23 cellular contexts compared by ENCODE assay signal in genomic region chr19:41796362-41796761, GRCh38. TPM values are rescaled to one million over a fixed set of nuclear protein-coding genes. Genes with fewer than 3 reads are reported as not detected.
DNase-seq lines count a peak whose midpoint lies in the region; ATAC-seq and TF ChIP-seq lines count a peak whose summit lies in the region.
"Had no signal": no experiment of that assay in that cellular context is flagged by ENCODE, and none has a peak within 500 bp of the region (broad histone marks: within the 10 kb centered on the region; RNA-seq: fewer than 3 reads in every experiment).

CEACAM3 (plus strand) TSS chr19:41796587; CDS start chr19:41796678, 91 bp downstream.

- no peaks in the 10 kb centered on the region for H3K4me1 ChIP-seq in right atrium auricular region
- H3K4me1 ChIP-seq: HAP-1 had no signal

- TF ChIP-seq CTCF in right atrium auricular region (IDR thresholded peaks at IDR 0.05) (no peak), progenitor cell of endocrine pancreas (IDR thresholded peaks at IDR 0.05; ENCODE audit: unreplicated experiment) (no peak)

- no peak within 1 kb of the TSS for H3K4me3 ChIP-seq in right atrium auricular region
- H3K4me3 ChIP-seq: GM23248, HAP-1 had no signal

- no peak within 1 kb of the TSS for H3K27ac ChIP-seq in right atrium auricular region
- H3K27ac ChIP-seq: GM23248 had no signal

- ATAC-seq in Right ventricle myocardium inferior: peak; percentile 54
- no peak for ATAC-seq in naive thymus-derived CD8-positive, alpha-beta T cell
- ATAC-seq: CD8-positive, alpha-beta T cell had no signal

- intact Hi-C loops in Right ventricle myocardium inferior (cut with DNase I): no loop called here
- intact Hi-C loops in dendritic cell treated with granulocyte-macrophage colony-stimulating factor and Interleukin-4, amounts not matched to agents 40 ng/mL and 50 ng/mL, for 4 days (cut with micrococcal nuclease): no loop called here

- POLR2A ChIA-PET in naive thymus-derived CD8-positive, alpha-beta T cell (lab: Charles Lee): no interaction called here

- H3K9me3 ChIP-seq in right atrium auricular region: no peaks in the 10 kb centered on the region
- H3K9me3 ChIP-seq: HAP-1 had no signal

- peaks cover 11% of the 10 kb centered on the region for H3K9me3 Mint-ChIP-seq in dendritic cell treated with granulocyte-macrophage colony-stimulating factor and Interleukin-4, amounts not matched to agents 40 ng/mL and 50 ng/mL, for 4 days
- peaks cover 10% of the 10 kb centered on the region for H3K9me3 Mint-ChIP-seq in progenitor cell of endocrine pancreas (ENCODE audit: low read depth)
- H3K9me3 Mint-ChIP-seq in naive thymus-derived CD8-positive, alpha-beta T cell: no peaks in the 10 kb centered on the region
- H3K9me3 Mint-ChIP-seq: CD8-positive, alpha-beta T cell had no signal

- H3K27me3 ChIP-seq in right atrium auricular region: no peaks in the 10 kb centered on the region

- H3K4me3 Mint-ChIP-seq in dendritic cell treated with granulocyte-macrophage colony-stimulating factor and Interleukin-4, amounts not matched to agents 40 ng/mL and 50 ng/mL, for 4 days: peak within 1 kb of the TSS; percentile 65
- H3K4me3 Mint-ChIP-seq in progenitor cell of endocrine pancreas (ENCODE audit: low read depth): no peak within 1 kb of the TSS
- H3K4me3 Mint-ChIP-seq in naive thymus-derived CD8-positive, alpha-beta T cell: no peak within 1 kb of the TSS
- H3K4me3 Mint-ChIP-seq: CD8-positive, alpha-beta T cell had no signal

- H3K27me3 Mint-ChIP-seq in dendritic cell treated with granulocyte-macrophage colony-stimulating factor and Interleukin-4, amounts not matched to agents 40 ng/mL and 50 ng/mL, for 4 days: peaks cover 16% of the 10 kb centered on the region
- H3K27me3 Mint-ChIP-seq in progenitor cell of endocrine pancreas: peaks cover 39% of the 10 kb centered on the region
- H3K27me3 Mint-ChIP-seq in naive thymus-derived CD8-positive, alpha-beta T cell: peaks cover 14 to 46% (median 23%) of the 10 kb centered on the region in 5 donors

- no peak for DNase-seq in Right ventricle myocardium inferior (ENCODE audit: missing footprints)
- no peak for DNase-seq in right atrium auricular region (ENCODE audit: low spot score)
- DNase-seq in CD1c-positive myeloid dendritic cell (ENCODE audit: extremely low spot score): peak; percentile 62
- DNase-seq in progenitor cell of endocrine pancreas (ENCODE audit: low spot score, unreplicated experiment): no peak
- DNase-seq in naive thymus-derived CD8-positive, alpha-beta T cell: no peak
- no peak for DNase-seq in DMS114 treated with DMSO at 0.1 percent for 48 hours (lab: John Stamatoyannopoulos, UW; ENCODE audit: unreplicated experiment)
- no peak for DNase-seq in central memory CD4-positive, alpha-beta T cell
- DNase-seq: 8988T; CD8-positive, alpha-beta T cell; GM23248; MM.1S; NCI-H1105 treated with DMSO at 0.1 percent for 48 hours; NCI-H1694; NCI-H2081 treated with DMSO at 0.1 percent for 48 hours; NCI-H510A; NCI-H748 treated with DMSO at 0.1 percent for 48 hours; NK-92 treated with Interleukin-12 subunit alpha and Interleukin-12 subunit beta, amount 100 ng/mL, for 24 hours; SIG-M5 had no signal

- no peaks in the 10 kb centered on the region for H3K36me3 ChIP-seq in right atrium auricular region
- H3K36me3 ChIP-seq: HAP-1 had no signal

- peaks cover 19% of the 10 kb centered on the region for H3K36me3 Mint-ChIP-seq in dendritic cell treated with granulocyte-macrophage colony-stimulating factor and Interleukin-4, amounts not matched to agents 40 ng/mL and 50 ng/mL, for 4 days (ENCODE audit: low read depth)
- no peaks in the 10 kb centered on the region for H3K36me3 Mint-ChIP-seq in progenitor cell of endocrine pancreas (ENCODE audit: insufficient read depth)
- H3K36me3 Mint-ChIP-seq in naive thymus-derived CD8-positive, alpha-beta T cell: no peaks in the 10 kb centered on the region
- H3K36me3 Mint-ChIP-seq: CD8-positive, alpha-beta T cell had no signal

- H3K4me1 Mint-ChIP-seq in dendritic cell treated with granulocyte-macrophage colony-stimulating factor and Interleukin-4, amounts not matched to agents 40 ng/mL and 50 ng/mL, for 4 days (ENCODE audit: low read depth): peaks cover 80% of the 10 kb centered on the region
- no peaks in the 10 kb centered on the region for H3K4me1 Mint-ChIP-seq in progenitor cell of endocrine pancreas (ENCODE audit: low read depth)
- peaks cover 2 to 12% (median 5%) of the 10 kb centered on the region in 4 donors for H3K4me1 Mint-ChIP-seq in naive thymus-derived CD8-positive, alpha-beta T cell

- peak within 1 kb of the TSS; percentile 76 for H3K27ac Mint-ChIP-seq in dendritic cell treated with granulocyte-macrophage colony-stimulating factor and Interleukin-4, amounts not matched to agents 40 ng/mL and 50 ng/mL, for 4 days
- peak within 1 kb of the TSS; percentile 15 for H3K27ac Mint-ChIP-seq in progenitor cell of endocrine pancreas
- H3K27ac Mint-ChIP-seq in naive thymus-derived CD8-positive, alpha-beta T cell: no peak within 1 kb of the TSS
- H3K27ac Mint-ChIP-seq: CD8-positive, alpha-beta T cell had no signal

RNA-seq across cellular contexts. Expression of gene CEACAM3, which starts in this region (rescaled TPM):
- total RNA-seq in Right ventricle myocardium inferior: 0.32 TPM
- not detected for total RNA-seq in right atrium auricular region
- total RNA-seq in progenitor cell of endocrine pancreas: not detected in 2 replicates
- not detected for total RNA-seq in naive thymus-derived CD8-positive, alpha-beta T cell
- polyA plus RNA-seq in naive thymus-derived CD8-positive, alpha-beta T cell: not detected
- total RNA-seq: CD8-positive, alpha-beta T cell; GM23248; HT1080; LHCN-M2 had no signal
- polyA plus RNA-seq: AG04450, GM23248 had no signal

Comparison
In these comparisons a context has a peak if more than half of its experiments do, and no peak if none do; other contexts are left out.
1. Peak in ATAC-seq in Right ventricle myocardium inferior; RNA of the gene not detected or under 1 TPM.
2. H3K27ac Mint-ChIP-seq: peak in dendritic cell treated with granulocyte-macrophage colony-stimulating factor and Interleukin-4, amounts not matched to agents 40 ng/mL and 50 ng/mL, for 4 days (single experiment) and progenitor cell of endocrine pancreas (single experiment); none in naive thymus-derived CD8-positive, alpha-beta T cell (0 of 10).